2 cellular contexts compared by ENCODE assay signal in the genomic region with DNA sequence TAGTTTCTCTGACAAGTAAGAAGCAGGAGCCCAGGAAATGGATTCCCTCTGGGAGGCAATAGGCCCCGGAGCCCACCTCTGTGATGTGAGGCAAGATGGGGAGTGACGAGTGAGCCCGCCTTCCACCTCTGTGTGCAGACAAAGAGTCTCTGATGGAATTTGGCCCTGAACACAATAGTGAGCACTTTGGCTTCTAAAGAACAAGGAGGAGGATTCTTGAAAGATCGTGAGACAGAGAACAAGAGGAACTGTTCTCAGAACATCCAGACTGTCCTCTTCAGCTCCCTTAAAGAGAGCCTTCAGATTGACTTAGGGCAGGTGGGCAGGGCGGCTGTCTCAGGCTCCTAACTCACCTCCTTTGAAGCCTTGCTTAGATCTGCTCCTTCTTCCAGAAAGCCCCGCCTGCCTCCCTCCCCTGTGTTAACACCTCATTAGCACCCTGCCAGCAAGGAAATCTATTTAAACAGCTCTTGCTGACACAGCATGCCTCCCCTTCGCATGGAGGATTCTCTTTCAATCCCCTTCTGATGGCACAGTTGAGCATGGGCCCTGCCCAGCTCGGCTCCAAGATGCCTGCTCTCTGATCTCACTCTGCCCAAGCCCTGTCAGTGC.
TF ChIP-seq lines count a peak whose summit lies in the region.

No MANE protein-coding gene starts in this region.

TF ChIP-seq in GM23338, 12 proteins besides CTCF, POLR2A, EP300 and RAD21 (continued from another document):
- TF ChIP-seq, protein P1, sequence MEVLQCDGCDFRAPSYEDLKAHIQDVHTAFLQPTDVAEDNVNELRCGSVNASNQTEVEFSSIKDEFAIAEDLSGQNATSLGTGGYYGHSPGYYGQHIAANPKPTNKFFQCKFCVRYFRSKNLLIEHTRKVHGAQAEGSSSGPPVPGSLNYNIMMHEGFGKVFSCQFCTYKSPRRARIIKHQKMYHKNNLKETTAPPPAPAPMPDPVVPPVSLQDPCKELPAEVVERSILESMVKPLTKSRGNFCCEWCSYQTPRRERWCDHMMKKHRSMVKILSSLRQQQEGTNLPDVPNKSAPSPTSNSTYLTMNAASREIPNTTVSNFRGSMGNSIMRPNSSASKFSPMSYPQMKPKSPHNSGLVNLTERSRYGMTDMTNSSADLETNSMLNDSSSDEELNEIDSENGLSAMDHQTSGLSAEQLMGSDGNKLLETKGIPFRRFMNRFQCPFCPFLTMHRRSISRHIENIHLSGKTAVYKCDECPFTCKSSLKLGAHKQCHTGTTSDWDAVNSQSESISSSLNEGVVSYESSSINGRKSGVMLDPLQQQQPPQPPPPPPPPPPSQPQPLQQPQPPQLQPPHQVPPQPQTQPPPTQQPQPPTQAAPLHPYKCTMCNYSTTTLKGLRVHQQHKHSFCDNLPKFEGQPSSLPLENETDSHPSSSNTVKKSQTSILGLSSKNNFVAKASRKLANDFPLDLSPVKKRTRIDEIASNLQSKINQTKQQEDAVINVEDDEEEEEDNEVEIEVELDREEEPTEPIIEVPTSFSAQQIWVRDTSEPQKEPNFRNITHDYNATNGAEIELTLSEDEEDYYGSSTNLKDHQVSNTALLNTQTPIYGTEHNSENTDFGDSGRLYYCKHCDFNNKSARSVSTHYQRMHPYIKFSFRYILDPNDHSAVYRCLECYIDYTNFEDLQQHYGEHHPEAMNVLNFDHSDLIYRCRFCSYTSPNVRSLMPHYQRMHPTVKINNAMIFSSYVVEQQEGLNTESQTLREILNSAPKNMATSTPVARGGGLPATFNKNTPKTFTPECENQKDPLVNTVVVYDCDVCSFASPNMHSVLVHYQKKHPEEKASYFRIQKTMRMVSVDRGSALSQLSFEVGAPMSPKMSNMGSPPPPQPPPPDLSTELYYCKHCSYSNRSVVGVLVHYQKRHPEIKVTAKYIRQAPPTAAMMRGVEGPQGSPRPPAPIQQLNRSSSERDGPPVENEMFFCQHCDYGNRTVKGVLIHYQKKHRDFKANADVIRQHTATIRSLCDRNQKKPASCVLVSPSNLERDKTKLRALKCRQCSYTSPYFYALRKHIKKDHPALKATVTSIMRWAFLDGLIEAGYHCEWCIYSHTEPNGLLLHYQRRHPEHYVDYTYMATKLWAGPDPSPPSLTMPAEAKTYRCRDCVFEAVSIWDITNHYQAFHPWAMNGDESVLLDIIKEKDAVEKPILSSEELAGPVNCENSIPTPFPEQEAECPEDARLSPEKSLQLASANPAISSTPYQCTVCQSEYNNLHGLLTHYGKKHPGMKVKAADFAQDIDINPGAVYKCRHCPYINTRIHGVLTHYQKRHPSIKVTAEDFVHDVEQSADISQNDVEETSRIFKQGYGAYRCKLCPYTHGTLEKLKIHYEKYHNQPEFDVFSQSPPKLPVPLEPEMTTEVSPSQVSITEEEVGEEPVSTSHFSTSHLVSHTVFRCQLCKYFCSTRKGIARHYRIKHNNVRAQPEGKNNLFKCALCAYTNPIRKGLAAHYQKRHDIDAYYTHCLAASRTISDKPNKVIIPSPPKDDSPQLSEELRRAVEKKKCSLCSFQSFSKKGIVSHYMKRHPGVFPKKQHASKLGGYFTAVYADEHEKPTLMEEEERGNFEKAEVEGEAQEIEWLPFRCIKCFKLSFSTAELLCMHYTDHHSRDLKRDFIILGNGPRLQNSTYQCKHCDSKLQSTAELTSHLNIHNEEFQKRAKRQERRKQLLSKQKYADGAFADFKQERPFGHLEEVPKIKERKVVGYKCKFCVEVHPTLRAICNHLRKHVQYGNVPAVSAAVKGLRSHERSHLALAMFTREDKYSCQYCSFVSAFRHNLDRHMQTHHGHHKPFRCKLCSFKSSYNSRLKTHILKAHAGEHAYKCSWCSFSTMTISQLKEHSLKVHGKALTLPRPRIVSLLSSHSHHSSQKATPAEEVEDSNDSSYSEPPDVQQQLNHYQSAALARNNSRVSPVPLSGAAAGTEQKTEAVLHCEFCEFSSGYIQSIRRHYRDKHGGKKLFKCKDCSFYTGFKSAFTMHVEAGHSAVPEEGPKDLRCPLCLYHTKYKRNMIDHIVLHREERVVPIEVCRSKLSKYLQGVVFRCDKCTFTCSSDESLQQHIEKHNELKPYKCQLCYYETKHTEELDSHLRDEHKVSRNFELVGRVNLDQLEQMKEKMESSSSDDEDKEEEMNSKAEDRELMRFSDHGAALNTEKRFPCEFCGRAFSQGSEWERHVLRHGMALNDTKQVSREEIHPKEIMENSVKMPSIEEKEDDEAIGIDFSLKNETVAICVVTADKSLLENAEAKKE (CRISPR knock-in tag; IDR thresholded peaks at IDR 0.05), result no peak
- TF ChIP-seq ZNF331 (CRISPR knock-in tag; IDR thresholded peaks at IDR 0.05; ENCODE audit: low read depth) (no peak), EZH2 (IDR thresholded peaks at IDR 0.05; ENCODE audit: low read depth, unreplicated experiment) (no peak), JUNB (IDR thresholded peaks at IDR 0.05; ENCODE audit: unreplicated experiment) (no peak), EZH2phosphoT487 (IDR thresholded peaks at IDR 0.05; ENCODE audit: unreplicated experiment) (no peak)
- TF ChIP-seq, protein P2, sequence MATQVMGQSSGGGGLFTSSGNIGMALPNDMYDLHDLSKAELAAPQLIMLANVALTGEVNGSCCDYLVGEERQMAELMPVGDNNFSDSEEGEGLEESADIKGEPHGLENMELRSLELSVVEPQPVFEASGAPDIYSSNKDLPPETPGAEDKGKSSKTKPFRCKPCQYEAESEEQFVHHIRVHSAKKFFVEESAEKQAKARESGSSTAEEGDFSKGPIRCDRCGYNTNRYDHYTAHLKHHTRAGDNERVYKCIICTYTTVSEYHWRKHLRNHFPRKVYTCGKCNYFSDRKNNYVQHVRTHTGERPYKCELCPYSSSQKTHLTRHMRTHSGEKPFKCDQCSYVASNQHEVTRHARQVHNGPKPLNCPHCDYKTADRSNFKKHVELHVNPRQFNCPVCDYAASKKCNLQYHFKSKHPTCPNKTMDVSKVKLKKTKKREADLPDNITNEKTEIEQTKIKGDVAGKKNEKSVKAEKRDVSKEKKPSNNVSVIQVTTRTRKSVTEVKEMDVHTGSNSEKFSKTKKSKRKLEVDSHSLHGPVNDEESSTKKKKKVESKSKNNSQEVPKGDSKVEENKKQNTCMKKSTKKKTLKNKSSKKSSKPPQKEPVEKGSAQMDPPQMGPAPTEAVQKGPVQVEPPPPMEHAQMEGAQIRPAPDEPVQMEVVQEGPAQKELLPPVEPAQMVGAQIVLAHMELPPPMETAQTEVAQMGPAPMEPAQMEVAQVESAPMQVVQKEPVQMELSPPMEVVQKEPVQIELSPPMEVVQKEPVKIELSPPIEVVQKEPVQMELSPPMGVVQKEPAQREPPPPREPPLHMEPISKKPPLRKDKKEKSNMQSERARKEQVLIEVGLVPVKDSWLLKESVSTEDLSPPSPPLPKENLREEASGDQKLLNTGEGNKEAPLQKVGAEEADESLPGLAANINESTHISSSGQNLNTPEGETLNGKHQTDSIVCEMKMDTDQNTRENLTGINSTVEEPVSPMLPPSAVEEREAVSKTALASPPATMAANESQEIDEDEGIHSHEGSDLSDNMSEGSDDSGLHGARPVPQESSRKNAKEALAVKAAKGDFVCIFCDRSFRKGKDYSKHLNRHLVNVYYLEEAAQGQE (IDR thresholded peaks at IDR 0.05; ENCODE audit: unreplicated experiment), result no peak
- TF ChIP-seq, protein P3, sequence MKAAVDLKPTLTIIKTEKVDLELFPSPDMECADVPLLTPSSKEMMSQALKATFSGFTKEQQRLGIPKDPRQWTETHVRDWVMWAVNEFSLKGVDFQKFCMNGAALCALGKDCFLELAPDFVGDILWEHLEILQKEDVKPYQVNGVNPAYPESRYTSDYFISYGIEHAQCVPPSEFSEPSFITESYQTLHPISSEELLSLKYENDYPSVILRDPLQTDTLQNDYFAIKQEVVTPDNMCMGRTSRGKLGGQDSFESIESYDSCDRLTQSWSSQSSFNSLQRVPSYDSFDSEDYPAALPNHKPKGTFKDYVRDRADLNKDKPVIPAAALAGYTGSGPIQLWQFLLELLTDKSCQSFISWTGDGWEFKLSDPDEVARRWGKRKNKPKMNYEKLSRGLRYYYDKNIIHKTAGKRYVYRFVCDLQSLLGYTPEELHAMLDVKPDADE (IDR thresholded peaks at IDR 0.05), result no peak

TF ChIP-seq in HepG2, 621 proteins besides CTCF, POLR2A, EP300 and RAD21 (continued from another document):
- TF ChIP-seq, protein P4, sequence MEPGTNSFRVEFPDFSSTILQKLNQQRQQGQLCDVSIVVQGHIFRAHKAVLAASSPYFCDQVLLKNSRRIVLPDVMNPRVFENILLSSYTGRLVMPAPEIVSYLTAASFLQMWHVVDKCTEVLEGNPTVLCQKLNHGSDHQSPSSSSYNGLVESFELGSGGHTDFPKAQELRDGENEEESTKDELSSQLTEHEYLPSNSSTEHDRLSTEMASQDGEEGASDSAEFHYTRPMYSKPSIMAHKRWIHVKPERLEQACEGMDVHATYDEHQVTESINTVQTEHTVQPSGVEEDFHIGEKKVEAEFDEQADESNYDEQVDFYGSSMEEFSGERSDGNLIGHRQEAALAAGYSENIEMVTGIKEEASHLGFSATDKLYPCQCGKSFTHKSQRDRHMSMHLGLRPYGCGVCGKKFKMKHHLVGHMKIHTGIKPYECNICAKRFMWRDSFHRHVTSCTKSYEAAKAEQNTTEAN (CRISPR knock-in tag; conservative IDR thresholded peaks at IDR 0.05), result no peak
- no peak for TF ChIP-seq NFE2 (CRISPR knock-in tag; IDR thresholded peaks at IDR 0.05)
- TF ChIP-seq CCDC6 (CRISPR knock-in tag; IDR thresholded peaks at IDR 0.05), result no peak
- TF ChIP-seq EED (CRISPR knock-in tag; IDR thresholded peaks at IDR 0.05), result no peak
- no peak for TF ChIP-seq ZNF83 (CRISPR knock-in tag; IDR thresholded peaks at IDR 0.05; ENCODE audit: borderline replicate concordance)
- no peak for TF ChIP-seq MED8 (CRISPR knock-in tag; IDR thresholded peaks at IDR 0.05; ENCODE audit: insufficient replicate concordance)
- no peak for TF ChIP-seq CHD2 (IDR thresholded peaks at IDR 0.05; ENCODE audit: low read depth, low read length)
- no peak for TF ChIP-seq ZNF570 (CRISPR knock-in tag; IDR thresholded peaks at IDR 0.05; ENCODE audit: borderline replicate concordance)
- no peak for TF ChIP-seq HNRNPH1 (optimal IDR thresholded peaks at IDR 0.05; ENCODE audit: low read depth, low read length)
- no peak for TF ChIP-seq ZNF296 (CRISPR knock-in tag; conservative IDR thresholded peaks at IDR 0.05)
TF ChIP-seq in HepG2: peak in this region for 0.
